Comparison of ENCODE assay signal across 2 cellular contexts in genomic region chr10:35803046-35803445, GRCh38.
TF ChIP-seq lines count a peak whose summit lies in the region.

No MANE protein-coding gene starts in this region.

TF ChIP-seq in GM23338, 12 proteins besides CTCF, POLR2A, EP300 and RAD21:
- no peak for TF ChIP-seq ZNF462 (CRISPR knock-in tag; IDR thresholded peaks at IDR 0.05)
- no peak for TF ChIP-seq ZNF331 (CRISPR knock-in tag; IDR thresholded peaks at IDR 0.05; ENCODE audit: low read depth)

TF ChIP-seq in H1, 55 proteins besides CTCF, POLR2A, EP300 and RAD21:
- no peak for TF ChIP-seq MAFK (IDR thresholded peaks at IDR 0.05; ENCODE audit: low read depth, low read length)
- no peak for TF ChIP-seq SP2 (IDR thresholded peaks at IDR 0.05; ENCODE audit: low read length)
- TF ChIP-seq CBX5 (IDR thresholded peaks at IDR 0.05; ENCODE audit: low read depth, low read length): no peak
- TF ChIP-seq TEAD4 (IDR thresholded peaks at IDR 0.05; ENCODE audit: low read depth, low read length): no peak
- no peak for TF ChIP-seq NRF1 (IDR thresholded peaks at IDR 0.05; ENCODE audit: low read depth, low read length)
- no peak for TF ChIP-seq SUZ12 (IDR thresholded peaks at IDR 0.05; ENCODE audit: low read length)
- no peak for TF ChIP-seq SIX5 (IDR thresholded peaks at IDR 0.05; ENCODE audit: low read depth, low read length)
- TF ChIP-seq JUN (IDR thresholded peaks at IDR 0.05; ENCODE audit: low read depth, low read length): no peak
- no peak for TF ChIP-seq SAP30 (IDR thresholded peaks at IDR 0.05; ENCODE audit: insufficient read depth, insufficient replicate concordance, low read length)
